Comparison of ENCODE assay signal across 23 cellular contexts in genomic region chr1:115283249-115283648, GRCh38. TPM values are rescaled to one million over a fixed set of nuclear protein-coding genes. Genes with fewer than 3 reads are reported as not detected.
A peak's percentile ranks its signal among the peaks of the same experiment; 100 is the strongest.
DNase-seq lines count a peak whose midpoint lies in the region; ATAC-seq and TF ChIP-seq lines count a peak whose summit lies in the region.
"Had no signal": no experiment of that assay in that cellular context is flagged by ENCODE, and none has a peak within 500 bp of the region (broad histone marks: within the 10 kb centered on the region; RNA-seq: fewer than 3 reads in every experiment).

No MANE protein-coding gene starts in this region.

- H3K4me2 ChIP-seq in GM23248 (ENCODE audit: unreplicated experiment) (no peak overlapping the region), neuronal stem cell (ENCODE audit: insufficient read depth, low read length, poor library complexity, severe bottlenecking) (no peak overlapping the region)

- H4K8ac ChIP-seq in neuronal stem cell (ENCODE audit: low read depth, low read length), result no peak overlapping the region

- H3K27me3 ChIP-seq in GM23248 (replicated peaks; ENCODE audit: insufficient read depth) (no peaks in the 10 kb centered on the region), gastroesophageal sphincter (no peaks in the 10 kb centered on the region), neuronal stem cell (ENCODE audit: control insufficient read depth in 3 of 3, insufficient read depth in 3 of 3, low read depth in 1 of 3, low read length in 3 of 3) (no peaks in the 10 kb centered on the region), testis (no peaks in the 10 kb centered on the region)
- H3K27me3 ChIP-seq in effector memory CD4-positive, alpha-beta T cell (replicated peaks; ENCODE audit: control insufficient read depth, insufficient read depth, low read length, poor library complexity, severe bottlenecking), result no peaks in the 10 kb centered on the region

- H3K4ac ChIP-seq in neuronal stem cell (ENCODE audit: low read length), result no peak overlapping the region

- no peak overlapping the region for H3K23ac ChIP-seq in neuronal stem cell (ENCODE audit: low read depth, low read length, poor library complexity)

- no peak for TF ChIP-seq CTCF in gastroesophageal sphincter (IDR thresholded peaks at IDR 0.05)
- TF ChIP-seq CTCF in testis (IDR thresholded peaks at IDR 0.05), result no peak

- no peak for TF ChIP-seq POLR2A in gastroesophageal sphincter (IDR thresholded peaks at IDR 0.05)
- no peak for TF ChIP-seq POLR2A in testis (IDR thresholded peaks at IDR 0.05)

- no peaks in the 10 kb centered on the region; the same call in 1 of the 2 replicates for H3K79me2 ChIP-seq in GM23248 (ENCODE audit: insufficient read depth)

- intact Hi-C loops in testis (cut with DNase I; ENCODE audit: low total_unique reads), result loop anchor here (5.0 kb wide), 1 partner anchor 54 kb away; the partner anchor contains the start of gene NGF

- H3K9me3 ChIP-seq in GM23248 (ENCODE audit: low read depth) (no peaks in the 10 kb centered on the region), gastroesophageal sphincter (no peaks in the 10 kb centered on the region), neuronal stem cell (replicated peaks in 1 of 2; ENCODE audit: control insufficient read depth in 2 of 2, insufficient read depth in 1 of 2, low read depth in 1 of 2, low read length in 2 of 2) (no peaks in the 10 kb centered on the region), testis (no peaks in the 10 kb centered on the region)
- no peaks in the 10 kb centered on the region for H3K9me3 ChIP-seq in effector memory CD4-positive, alpha-beta T cell (ENCODE audit: control insufficient read depth, low read length)

- H3K9ac ChIP-seq in GM23248 (no peak overlapping the region), neuronal stem cell (ENCODE audit: low read depth, low read length, poor library complexity) (no peak overlapping the region)

- H2BK15ac ChIP-seq in neuronal stem cell (ENCODE audit: low read length), result no peak overlapping the region

- H3K27ac ChIP-seq in GM23248 (peak overlapping the region; percentile 24; the same call in 1 of the 2 replicates), gastroesophageal sphincter (peak overlapping the region in 3 of 4 donors; percentile 79 to 88 (median 84)), neuronal stem cell (replicated peaks; ENCODE audit: low read length) (no peak overlapping the region), testis (peak overlapping the region; percentile 84 to 93)
- H3K27ac ChIP-seq in effector memory CD4-positive, alpha-beta T cell (ENCODE audit: insufficient read depth, low read length, poor library complexity, severe bottlenecking), result no peak overlapping the region
- H3K27ac ChIP-seq: C4-2B had no signal

- H3K4me1 ChIP-seq in GM23248 (ENCODE audit: insufficient read depth), result peaks cover 28% of the 10 kb centered on the region
- H3K4me1 ChIP-seq in gastroesophageal sphincter, result peaks cover 0 to 23% (median 5%) of the 10 kb centered on the region in 3 donors
- peaks cover 0 to 3% of the 10 kb centered on the region in 2 donors for H3K4me1 ChIP-seq in neuronal stem cell (ENCODE audit: control insufficient read depth in 2 of 2, insufficient read depth in 1 of 2, low read depth in 1 of 2, low read length in 2 of 2)
- H3K4me1 ChIP-seq in testis, result peaks cover 32% of the 10 kb centered on the region
- H3K4me1 ChIP-seq in effector memory CD4-positive, alpha-beta T cell (ENCODE audit: control insufficient read depth, insufficient read depth, low read length, poor library complexity, severe bottlenecking), result no peaks in the 10 kb centered on the region

- H2AK5ac ChIP-seq in neuronal stem cell (ENCODE audit: low read depth, low read length), result no peak overlapping the region

- ATAC-seq in gastroesophageal sphincter, result no peak
- no peak for ATAC-seq in GM19395 (IDR thresholded peaks at IDR 0.05; ENCODE audit: unreplicated experiment)
- ATAC-seq in GM19452 (IDR thresholded peaks at IDR 0.05; ENCODE audit: unreplicated experiment), result no peak
- ATAC-seq: natural killer cell had no signal

- TF ChIP-seq EP300 in gastroesophageal sphincter (IDR thresholded peaks at IDR 0.05), result no peak

- H3K18ac ChIP-seq in neuronal stem cell (ENCODE audit: low read length), result peak overlapping the region; percentile 21

- 90 to 93% methylated on average over 13 of the region's 13 CpGs for WGBS in GM23248 (ENCODE audit: low coverage in 1 of 2, low lambda C conversion rate in 2 of 2, missing lambda C conversion rate in 2 of 2), 2 experiments
- 57% methylated on average over 1 of the region's 13 CpGs; no CpG with 5 or more reads in 1 of the 2 donors for WGBS in gastroesophageal sphincter (ENCODE audit: low coverage in 1 of 2), 2 donors
- no CpG with 5 or more reads among the region's 13 CpGs for WGBS in neuronal stem cell (ENCODE audit: extremely low coverage in 2 of 2, insufficient read length in 2 of 2, insufficient replicate concordance in 1 of 2), 2 donors
- WGBS in testis, 2 donors, result 53 to 56% methylated on average over 12 to 13 of the region's 13 CpGs

- H3K9me2 ChIP-seq in GM23248 (ENCODE audit: insufficient read depth), result no peaks in the 10 kb centered on the region

- no peak overlapping the region for H4K91ac ChIP-seq in neuronal stem cell (ENCODE audit: low read depth, low read length, poor library complexity)

- H2BK12ac ChIP-seq in neuronal stem cell (ENCODE audit: low read length), result no peak overlapping the region

- H3K36me3 ChIP-seq in GM23248 (ENCODE audit: low read depth) (peaks cover 42% of the 10 kb centered on the region), gastroesophageal sphincter (peaks cover 0 to 2% of the 10 kb centered on the region in 2 donors), neuronal stem cell (replicated peaks in 1 of 2; ENCODE audit: control insufficient read depth in 2 of 2, insufficient read depth in 2 of 2, low read length in 2 of 2) (no peaks in the 10 kb centered on the region), testis (ENCODE audit: low read depth, missing control alignments) (no peaks in the 10 kb centered on the region)
- no peaks in the 10 kb centered on the region for H3K36me3 ChIP-seq in effector memory CD4-positive, alpha-beta T cell (ENCODE audit: control insufficient read depth, insufficient read depth, low read length)

- H4K20me1 ChIP-seq in GM23248 (ENCODE audit: insufficient read depth), result no peaks in the 10 kb centered on the region

- H2BK120ac ChIP-seq in neuronal stem cell (ENCODE audit: low read depth, low read length), result no peak overlapping the region

- in situ Hi-C loops in GM23248 (cut with MboI), result no loop called here

- H3F3A ChIP-seq in GM23248 (ENCODE audit: insufficient read depth), result peaks cover 64% of the 10 kb centered on the region

- H2AFZ ChIP-seq in GM23248 (no peak overlapping the region), neuronal stem cell (ENCODE audit: low read length) (no peak overlapping the region)

- H3K4me3 ChIP-seq in GM23248 (no peak overlapping the region), gastroesophageal sphincter (no peak overlapping the region), neuronal stem cell (ENCODE audit: low read length in 2 of 2) (no peak overlapping the region), testis (peak overlapping the region; percentile 24 to 47)
- no peak overlapping the region for H3K4me3 ChIP-seq in effector memory CD4-positive, alpha-beta T cell (ENCODE audit: insufficient read depth, low read depth, low read length, poor library complexity, severe bottlenecking)

- no peak for DNase-seq in GM23248
- DNase-seq in neuronal stem cell (ENCODE audit: low spot score), result no peak
- peak; percentile 42 for DNase-seq in testis
- DNase-seq in effector memory CD4-positive, alpha-beta T cell, result no peak
- DNase-seq in NK-92 treated with Interleukin-12 subunit alpha and Interleukin-12 subunit beta, amount 100 ng/mL, for 24 hours (lab: John Stamatoyannopoulos, UW), result no peak
- DNase-seq: ACHN; activated CD4-positive, alpha-beta memory T cell treated with anti-CD3 and anti-CD28 coated beads, Interleukin-2, amount 10 ng/mL, durations not matched to agents 7 days and 5 days; activated naive CD4-positive, alpha-beta T cell treated with anti-CD3 and anti-CD28 coated beads, Interleukin-2, amount 10 ng/mL, durations not matched to agents 7 days and 5 days; activated T-cell treated with anti-CD3 and anti-CD28 coated beads, Interleukin-2, amount 50 U/mL, for 1 hour; GDM1; glutamatergic neuron; Karpas-422; natural killer cell; NCI-H1105; NCI-H526; SIG-M5; stimulated activated naive CD4-positive, alpha-beta T cell treated with Interleukin-2 at 50 U/mL for 16 hours; T-helper 2 cell had no signal

- H3K14ac ChIP-seq in neuronal stem cell (ENCODE audit: low read length), result no peak overlapping the region

- no peak overlapping the region for H2BK5ac ChIP-seq in neuronal stem cell (ENCODE audit: low read length)

- H3K79me1 ChIP-seq in neuronal stem cell (ENCODE audit: low read depth, low read length), result no peaks in the 10 kb centered on the region

RNA-seq across cellular contexts. Expression of gene NGF, which starts 54.8 kb away (rescaled TPM):
- 27.1 and 28.1 TPM in 2 replicates for total RNA-seq in GM23248 (2014; rRNA removed; shearing (Covaris generic))
- polyA plus RNA-seq in GM23248 (2016; fragmentation: Nextera tagmentation; extraction: Ambion mirVana), result 52.9 and 55.0 TPM in 2 replicates
- 1 to 10 TPM in 2 of 4 donors, under 1 TPM in 2; 0.74 to 3.4 (median 2.1) TPM for total RNA-seq in gastroesophageal sphincter
- polyA plus RNA-seq in neuronal stem cell (2013, experiment 1 of 2), result 1.0 TPM
- 1.1 TPM for polyA plus RNA-seq in neuronal stem cell (2013, experiment 2 of 2)
- total RNA-seq in testis, result 1 to 10 TPM in 1 of 2 donors, under 1 TPM in 1; 0.63 to 1.4 TPM
- polyA plus RNA-seq in testis (ENCODE audit: insufficient read depth, low read depth, low replicate concordance), result 3.3 TPM
- total RNA-seq: activated CD4-positive, alpha-beta memory T cell treated with anti-CD3 and anti-CD28 coated beads, Interleukin-2, amount 10 ng/mL, durations not matched to agents 7 days and 5 days; natural killer cell; renal cortical epithelial cell had no signal

Comparison
In these comparisons a context has a peak if more than half of its experiments do, and no peak if none do; other contexts are left out.
1. H3K27ac ChIP-seq: peak in GM23248 (single experiment), gastroesophageal sphincter (3 of 4) and testis (2 of 2); none in neuronal stem cell (single experiment) and effector memory CD4-positive, alpha-beta T cell (single experiment).
2. H3K4me3 ChIP-seq: peak in testis (2 of 2); none in GM23248 (single experiment), gastroesophageal sphincter (0 of 2), neuronal stem cell (0 of 2) and effector memory CD4-positive, alpha-beta T cell (single experiment).